ENCODE assay signal across 8 cellular contexts in genomic region chr12:111599459-111600295, GRCh38. TPM values are rescaled to one million over a fixed set of nuclear protein-coding genes. Genes with fewer than 3 reads are reported as not detected.
DNase-seq lines count a peak whose midpoint lies in the region; ATAC-seq and TF ChIP-seq lines count a peak whose summit lies in the region.

No MANE protein-coding gene starts in this region.

- peak overlapping the region; percentile 98 for H3K4me3 ChIP-seq in kidney epithelial cell (ENCODE audit: low read depth, low read length)

- H3K9me3 Mint-ChIP-seq in chondrocyte (ENCODE audit: low read depth), result no peaks in the 10 kb centered on the region

- no peaks in the 10 kb centered on the region for H3K36me3 ChIP-seq in kidney epithelial cell (ENCODE audit: control insufficient read depth, insufficient read depth, low read length)

- ATAC-seq in GM19025 (IDR thresholded peaks at IDR 0.05; ENCODE audit: low read depth, unreplicated experiment) (peak; percentile 75), HG03196 (IDR thresholded peaks at IDR 0.05; ENCODE audit: unreplicated experiment) (peak; percentile 67)

- peak overlapping the region; percentile 75 for H3K4me3 Mint-ChIP-seq in chondrocyte (ENCODE audit: unreplicated experiment)

- TF ChIP-seq CTCF in AG09319 (IDR thresholded peaks at IDR 0.05; ENCODE audit: low read depth, low read length) (no peak), chondrocyte (IDR thresholded peaks at IDR 0.05) (peak; percentile 47), kidney epithelial cell (IDR thresholded peaks at IDR 0.05; ENCODE audit: insufficient read depth, low read length, poor library complexity, severe bottlenecking) (no peak)

- peak overlapping the region; percentile 92 for H3K27ac Mint-ChIP-seq in chondrocyte (ENCODE audit: unreplicated experiment)

- no peaks in the 10 kb centered on the region for H3K27me3 ChIP-seq in kidney epithelial cell (ENCODE audit: control insufficient read depth, insufficient read depth, low read length)

- H3K36me3 Mint-ChIP-seq in chondrocyte (ENCODE audit: low read depth), result no peaks in the 10 kb centered on the region

- peak; percentile 95 for DNase-seq in AG09319 (ENCODE audit: extremely low read depth, low read depth)
- peak; percentile 73 to 94 for DNase-seq in NCI-H446 (lab: John Stamatoyannopoulos, UW)
- peak; percentile 79 to 82 for DNase-seq in activated CD4-positive, alpha-beta T cell treated with anti-CD3 and anti-CD28 coated beads for 24 hours (ENCODE audit: low read depth in 2 of 2)
- DNase-seq in chondrocyte (ENCODE audit: low spot score), result peak; percentile 97
- DNase-seq in kidney epithelial cell (ENCODE audit: low read depth), result peak; percentile 34
- peak; percentile 77 to 78 for DNase-seq in stimulated activated CD4-positive, alpha-beta T cell treated with anti-CD3 and anti-CD28 coated beads, Interleukin-15, amount 100 ng/mL, for 1 hour (ENCODE audit: low read depth in 1 of 2, low spot score in 1 of 2)

- H3K27me3 Mint-ChIP-seq in chondrocyte (ENCODE audit: low read depth), result no peaks in the 10 kb centered on the region

- H3K4me1 Mint-ChIP-seq in chondrocyte (ENCODE audit: low read depth), result peaks cover 35% of the 10 kb centered on the region

RNA-seq across cellular contexts. Expression of gene ATXN2, which starts 0.6 kb away (rescaled TPM):
- total RNA-seq in chondrocyte (63.7 to 66.8 TPM (median 66.1 TPM) in 3 replicates), kidney epithelial cell (26.3 and 36.6 TPM in 2 replicates)

Comparison
In these comparisons a context has a peak if more than half of its experiments do, and no peak if none do; other contexts are left out.
1. Peak in every context shown above with its lines: DNase-seq, ATAC-seq and H3K4me3 ChIP-seq.
2. DNase-seq: peak in every context shown above with its lines; median percentile 97 in chondrocyte; 95 in AG09319; 84 in NCI-H446; 80 in activated CD4-positive, alpha-beta T cell treated with anti-CD3 and anti-CD28 coated beads for 24 hours; 78 in stimulated activated CD4-positive, alpha-beta T cell treated with anti-CD3 and anti-CD28 coated beads, Interleukin-15, amount 100 ng/mL, for 1 hour; 34 in kidney epithelial cell.